Comparison of ENCODE assay signal across 25 cellular contexts in genomic region chr7:157964521-157964920, GRCh38.
DNase-seq lines count a peak whose midpoint lies in the region; ATAC-seq, FAIRE-seq and TF ChIP-seq lines count a peak whose summit lies in the region.
"Had no signal": no experiment of that assay in that cellular context is flagged by ENCODE, and none has a peak within 500 bp of the region (broad histone marks: within the 10 kb centered on the region; RNA-seq: fewer than 3 reads in every experiment).

No MANE protein-coding gene starts in this region.

- intact Hi-C loops in cardiac septum (cut with DNase I), result no loop called here
- intact Hi-C loops in heart right ventricle (cut with DNase I), result no loop called here
- intact Hi-C loops in spleen (cut with DNase I; ENCODE audit: low total_unique reads), result no loop called here
- intact Hi-C loops in adrenal gland (cut with DNase I), result no loop called here

- POLR2A ChIA-PET in H1 (lab: Charles Lee; ENCODE audit: partially characterized antibody), result no interaction called here

- ATAC-seq in heart right ventricle (no peak), GM19324 (IDR thresholded peaks at IDR 0.05; ENCODE audit: low FRiP score, unreplicated experiment) (no peak), HG02938 (IDR thresholded peaks at IDR 0.05; ENCODE audit: unreplicated experiment) (no peak)
- ATAC-seq: A549, HCT116 had no signal

- no peak overlapping the region for H3K4ac ChIP-seq in H1 (replicated peaks; ENCODE audit: insufficient read length, low read depth, low read length)

- H3K36me3 ChIP-seq in heart right ventricle (no peaks in the 10 kb centered on the region), H1 (ENCODE audit: control insufficient read depth in 2 of 4, insufficient read depth in 4 of 4, low read length in 3 of 4) (no peaks in the 10 kb centered on the region), spleen (no peaks in the 10 kb centered on the region), adrenal gland (replicated peaks in 1 of 2) (no peaks in the 10 kb centered on the region)
- H3K36me3 ChIP-seq: BE2C; BLaER1 treated with 17β-estradiol and CSF1 and Interleukin-3, amounts not matched to agents 10 nM and 100 nM had no signal

- H3K9me3 ChIP-seq in heart right ventricle (peaks cover 0 to 7% (median 0%) of the 10 kb centered on the region in 11 donors), H1 (ENCODE audit: insufficient read depth in 2 of 2, low read depth in 1 of 2, low read length in 1 of 2) (peaks cover 7 to 24% of the 10 kb centered on the region in 2 experiments), spleen (peaks cover 0 to 15% (median 7%) of the 10 kb centered on the region in 8 donors), adrenal gland (replicated peaks in 1 of 3) (no peaks in the 10 kb centered on the region)
- H3K9me3 ChIP-seq: A549, BE2C had no signal

- H2BK15ac ChIP-seq in H1 (ENCODE audit: low read length), result no peak overlapping the region

- no peak overlapping the region for H3K56ac ChIP-seq in H1 (replicated peaks; ENCODE audit: insufficient read length, low read depth, low read length)

- H3K18ac ChIP-seq in H1 (ENCODE audit: extremely low read depth, low read length), result no peak overlapping the region

- H4K20me1 ChIP-seq in H1 (replicated peaks in 1 of 2; ENCODE audit: control insufficient read depth in 1 of 2, insufficient read depth in 2 of 2, low read length in 2 of 2), result no peaks in the 10 kb centered on the region
- H4K20me1 ChIP-seq: BLaER1 treated with 17β-estradiol and CSF1 and Interleukin-3, amounts not matched to agents 10 nM and 100 nM had no signal

- H2BK120ac ChIP-seq in H1 (replicated peaks; ENCODE audit: low read depth, low read length), result no peak overlapping the region

- H3K14ac ChIP-seq in H1 (ENCODE audit: insufficient read length), result no peak overlapping the region

- no peak overlapping the region for H4K8ac ChIP-seq in H1 (ENCODE audit: extremely low read depth, insufficient read depth, low read length)

- H3K23ac ChIP-seq in H1 (ENCODE audit: insufficient read length), result no peak overlapping the region

- no peak overlapping the region for H2BK12ac ChIP-seq in H1 (ENCODE audit: low read depth, low read length)

- H3K27me3 ChIP-seq in heart right ventricle (peaks cover 0 to 63% (median 33%) of the 10 kb centered on the region in 7 donors), H1 (replicated peaks in 1 of 4; ENCODE audit: control insufficient read depth in 3 of 4, extremely low read depth in 1 of 4, insufficient read depth in 3 of 4, low read length in 3 of 4) (peaks cover 0 to 3% (median 0%) of the 10 kb centered on the region in 4 experiments; a peak in 2 of 7 replicates), spleen (replicated peaks in 1 of 7) (peaks cover 0 to 25% (median 0%) of the 10 kb centered on the region in 7 donors), adrenal gland (no peaks in the 10 kb centered on the region)
- H3K27me3 ChIP-seq: BE2C; BLaER1 treated with 17β-estradiol and CSF1 and Interleukin-3, amounts not matched to agents 10 nM and 100 nM had no signal

- peak; percentile 46 for DNase-seq in cardiac septum (ENCODE audit: low spot score)
- no peak for DNase-seq in heart right ventricle
- DNase-seq in H1 (ENCODE audit: low read depth in 1 of 2, low spot score in 2 of 2), result no peak
- DNase-seq in islet precursor cell, result peak; percentile 14
- peak; percentile 58 for DNase-seq in spleen
- DNase-seq in adrenal gland, result no peak
- DNase-seq: 8988T; ACHN; AML-193; BE2C; CD4-positive, alpha-beta T cell; CD8-positive, alpha-beta memory T cell; DMS 273 treated with DMSO at 0.1 percent for 48 hours; DMS79 treated with DMSO at 0.1 percent for 48 hours; GF-D8; GOT3; H7 had no signal

- no peaks in the 10 kb centered on the region for H3K4me1 ChIP-seq in heart right ventricle
- peaks cover 4 to 11% (median 7%) of the 10 kb centered on the region in 4 experiments; a peak in 6 of 7 replicates for H3K4me1 ChIP-seq in H1 (replicated peaks in 1 of 4; ENCODE audit: control insufficient read depth in 3 of 4, insufficient read depth in 4 of 4, low read length in 3 of 4)
- H3K4me1 ChIP-seq in spleen, result no peaks in the 10 kb centered on the region
- H3K4me1 ChIP-seq in adrenal gland (replicated peaks in 1 of 2), result no peaks in the 10 kb centered on the region
- H3K4me1 ChIP-seq: A549, BE2C had no signal

- WGBS in heart right ventricle, 2 donors, result 87 to 91% methylated on average over 8 of the region's 8 CpGs
- 92% methylated on average over 8 of the region's 8 CpGs; no CpG with 5 or more reads in 1 of the 2 experiments for whole genome bisulfite sequencing in H1 (ENCODE audit: extremely low coverage in 1 of 2, insufficient coverage in 1 of 2, insufficient read length in 1 of 2, insufficient replicate concordance in 2 of 2, low coverage in 1 of 2, low lambda C conversion rate in 2 of 2, missing lambda C conversion rate in 1 of 2), 2 experiments
- WGBS in spleen, 5 donors, result 86 to 92% (median 90%) methylated on average over 8 of the region's 8 CpGs
- 89 to 96% (median 91%) methylated on average over 6 to 8 of the region's 8 CpGs for WGBS in adrenal gland, 4 donors

- TF ChIP-seq POLR2A in H1 (IDR thresholded peaks at IDR 0.05; ENCODE audit: control extremely low read depth in 1 of 2, low read depth in 2 of 2, low read length in 2 of 2) (no peak), spleen (IDR thresholded peaks at IDR 0.05) (no peak), adrenal gland (IDR thresholded peaks at IDR 0.05) (no peak)

- FAIRE-seq in H1 (lab: Jason Lieb, UNC), result no peak
- FAIRE-seq: A549, D721Med, GM12891, GM18507 had no signal

- H2BK20ac ChIP-seq in H1 (ENCODE audit: low read length), result no peak overlapping the region

- no peak overlapping the region for H3K9ac ChIP-seq in H1 (replicated peaks in 1 of 4; ENCODE audit: extremely low read depth in 1 of 4, low read depth in 3 of 4, low read length in 3 of 4)
- H3K9ac ChIP-seq: BLaER1 treated with 17β-estradiol and CSF1 and Interleukin-3, amounts not matched to agents 10 nM and 100 nM had no signal

- no peak overlapping the region for H2AFZ ChIP-seq in H1 (ENCODE audit: low read length)

- no peak overlapping the region for H3K27ac ChIP-seq in heart right ventricle
- H3K27ac ChIP-seq in H1 (ENCODE audit: low read depth, low read length), result no peak overlapping the region
- no peak overlapping the region for H3K27ac ChIP-seq in spleen
- H3K27ac ChIP-seq in adrenal gland, result no peak overlapping the region
- H3K27ac ChIP-seq: A549; BLaER1 treated with 17β-estradiol and CSF1 and Interleukin-3, amounts not matched to agents 10 nM and 100 nM had no signal

- H3K23me2 ChIP-seq in H1 (ENCODE audit: low read depth, low read length), result peaks cover 7% of the 10 kb centered on the region; the same call in 1 of the 2 replicates

- no peaks in the 10 kb centered on the region for H3K79me1 ChIP-seq in H1 (ENCODE audit: low read depth, low read length)

- no peaks in the 10 kb centered on the region for H3K79me2 ChIP-seq in H1 (ENCODE audit: control insufficient read depth in 1 of 2, insufficient read depth in 2 of 2, low read length in 2 of 2)

- CTCF ChIA-PET in H1 (lab: Charles Lee; ENCODE audit: partially characterized antibody), result interaction anchor here (1.3 kb wide), 1 partner anchor 14 kb away, joined by 3 read pairs; no protein-coding TSS in a partner anchor

- H4K91ac ChIP-seq in H1 (replicated peaks; ENCODE audit: insufficient read length, low read length), result peak overlapping the region; percentile 52

- H3K4me2 ChIP-seq in H1 (ENCODE audit: insufficient read depth in 1 of 2, low read depth in 2 of 2, low read length in 2 of 2), result no peak overlapping the region
- H3K4me2 ChIP-seq: A549; BLaER1 treated with 17β-estradiol and CSF1 and Interleukin-3, amounts not matched to agents 10 nM and 100 nM had no signal

- no peak overlapping the region for H2AK5ac ChIP-seq in H1 (ENCODE audit: low read depth, low read length)

- H3K4me3 ChIP-seq in heart right ventricle, result no peak overlapping the region
- H3K4me3 ChIP-seq in H1 (ENCODE audit: extremely low read depth in 1 of 4, insufficient read depth in 2 of 4, low read depth in 3 of 4, low read length in 4 of 4), result no peak overlapping the region
- no peak overlapping the region for H3K4me3 ChIP-seq in spleen
- H3K4me3 ChIP-seq in adrenal gland, result no peak overlapping the region
- H3K4me3 ChIP-seq: A549; BLaER1 treated with 17β-estradiol and CSF1 and Interleukin-3, amounts not matched to agents 10 nM and 100 nM had no signal

- no peak for TF ChIP-seq RAD21 in H1 (IDR thresholded peaks at IDR 0.05 in 1 of 2, conservative IDR thresholded peaks at IDR 0.05 in 1 of 2; ENCODE audit: low read depth in 2 of 2, low read length in 2 of 2)

- no peak overlapping the region for H4K5ac ChIP-seq in H1 (ENCODE audit: insufficient read length, low read depth, low read length)

- TF ChIP-seq CTCF in heart right ventricle (IDR thresholded peaks at IDR 0.05), result no peak
- no peak for TF ChIP-seq CTCF in H1 (IDR thresholded peaks at IDR 0.05; ENCODE audit: control extremely low read depth in 1 of 3, insufficient read depth in 1 of 3, low read depth in 1 of 3, low read length in 3 of 3)
- no peak for TF ChIP-seq CTCF in spleen (IDR thresholded peaks at IDR 0.05 in 8 of 11, conservative IDR thresholded peaks at IDR 0.05 in 3 of 11)
- TF ChIP-seq CTCF in adrenal gland (IDR thresholded peaks at IDR 0.05), result no peak

- no peak overlapping the region for H2BK5ac ChIP-seq in H1 (ENCODE audit: low read depth, low read length)

- no peak for TF ChIP-seq EP300 in H1 (IDR thresholded peaks at IDR 0.05; ENCODE audit: borderline replicate concordance in 1 of 2, low read depth in 2 of 2, low read length in 2 of 2)

TF ChIP-seq in H1, 55 proteins besides CTCF, POLR2A, EP300 and RAD21:
- no peak for TF ChIP-seq YY1 (IDR thresholded peaks at IDR 0.05; ENCODE audit: low read depth, low read length)
- TF ChIP-seq EZH2 (IDR thresholded peaks at IDR 0.05; ENCODE audit: low read depth, low read length, severe bottlenecking), result no peak
- TF ChIP-seq KDM1A (IDR thresholded peaks at IDR 0.05; ENCODE audit: borderline replicate concordance, low read length), result no peak
- TF ChIP-seq KDM4A (IDR thresholded peaks at IDR 0.05; ENCODE audit: low read depth, low read length, severe bottlenecking), result no peak
- no peak for TF ChIP-seq PHF8 (conservative IDR thresholded peaks at IDR 0.05; ENCODE audit: low read depth, low read length)

Comparison
In these comparisons a context has a peak if more than half of its experiments do, and no peak if none do; other contexts are left out.
1. DNase-seq: peak in cardiac septum (single experiment), islet precursor cell (single experiment) and spleen (single experiment); none in heart right ventricle (0 of 2), H1 (0 of 2) and adrenal gland (0 of 7).